In genomic region chr15:66649235-66649984, GRCh38 we compare ENCODE assay signal across 27 cellular contexts. TPM values are rescaled to one million over a fixed set of nuclear protein-coding genes. Genes with fewer than 3 reads are reported as not detected.
DNase-seq lines count a peak whose midpoint lies in the region; ATAC-seq, FAIRE-seq and TF ChIP-seq lines count a peak whose summit lies in the region.
"Had no signal": no experiment of that assay in that cellular context is flagged by ENCODE, and none has a peak within 500 bp of the region (broad histone marks: within the 10 kb centered on the region; RNA-seq: fewer than 3 reads in every experiment).

No MANE protein-coding gene starts in this region.

- H3K4me3 ChIP-seq in HEK293 (ENCODE audit: low read depth, low read length) (no peak overlapping the region), NT2/D1 (ENCODE audit: insufficient read length, low read depth) (no peak overlapping the region), endothelial cell of umbilical vein (replicated peaks in 1 of 3; ENCODE audit: insufficient read depth in 1 of 3, low read depth in 1 of 3, low read length in 3 of 3) (no peak overlapping the region), neuronal stem cell (ENCODE audit: low read length in 2 of 2) (no peak overlapping the region)
- H3K4me3 ChIP-seq: ovary, suprapubic skin had no signal

- H3K9ac ChIP-seq in NT2/D1 (ENCODE audit: insufficient read length, low read depth), result no peak overlapping the region
- H3K9ac ChIP-seq in endothelial cell of umbilical vein (replicated peaks; ENCODE audit: extremely low read depth, insufficient read depth, low read length), result no peak overlapping the region
- H3K9ac ChIP-seq in neuronal stem cell (ENCODE audit: low read depth, low read length, poor library complexity), result no peak overlapping the region

- TF ChIP-seq CTCF in HEK293 (tag by site-specific recombination; IDR thresholded peaks at IDR 0.05) (no peak), endothelial cell of umbilical vein (IDR thresholded peaks at IDR 0.05; ENCODE audit: extremely low read depth in 1 of 2, insufficient read depth in 1 of 2, low read depth in 1 of 2, low read length in 2 of 2) (no peak)

- H3K18ac ChIP-seq in neuronal stem cell (ENCODE audit: low read length), result peak overlapping the region; percentile 48

- no peak overlapping the region for H4K91ac ChIP-seq in neuronal stem cell (ENCODE audit: low read depth, low read length, poor library complexity)

- H3K79me1 ChIP-seq in neuronal stem cell (ENCODE audit: low read depth, low read length), result no peaks in the 10 kb centered on the region

- TF ChIP-seq POLR2A in endothelial cell of umbilical vein (IDR thresholded peaks at IDR 0.05; ENCODE audit: low read depth, low read length), result no peak

- H2BK120ac ChIP-seq in neuronal stem cell (ENCODE audit: low read depth, low read length), result no peak overlapping the region

- H3K9me1 ChIP-seq in endothelial cell of umbilical vein (replicated peaks; ENCODE audit: control insufficient read depth, extremely low read depth, insufficient read depth, low read length), result no peaks in the 10 kb centered on the region

- no peak overlapping the region for H2BK12ac ChIP-seq in neuronal stem cell (ENCODE audit: low read length)

- no peak overlapping the region for H3K14ac ChIP-seq in neuronal stem cell (ENCODE audit: low read length)

- FAIRE-seq in endothelial cell of umbilical vein (lab: Jason Lieb, UNC), result no peak
- FAIRE-seq: GM19239, HTR-8/SVneo, urothelium cell line had no signal

- intact Hi-C loops in endothelial cell of umbilical vein (cut with micrococcal nuclease), result no loop called here

- no peak overlapping the region for H4K8ac ChIP-seq in neuronal stem cell (ENCODE audit: low read depth, low read length)

- H3K9me3 ChIP-seq in HEK293 (ENCODE audit: control insufficient read depth, insufficient read depth, low read depth, low read length) (no peaks in the 10 kb centered on the region), NT2/D1 (ENCODE audit: insufficient read depth, low read length) (no peaks in the 10 kb centered on the region), endothelial cell of umbilical vein (replicated peaks; ENCODE audit: control insufficient read depth, insufficient read depth, low read length) (no peaks in the 10 kb centered on the region), neuronal stem cell (replicated peaks in 1 of 2; ENCODE audit: control insufficient read depth in 2 of 2, insufficient read depth in 1 of 2, low read depth in 1 of 2, low read length in 2 of 2) (no peaks in the 10 kb centered on the region)
- H3K9me3 ChIP-seq: ovary, suprapubic skin had no signal

- H2AFZ ChIP-seq in endothelial cell of umbilical vein (ENCODE audit: low read depth, low read length) (peak overlapping the region; percentile 8), neuronal stem cell (ENCODE audit: low read length) (peak overlapping the region; percentile 82)

- no peak overlapping the region for H3K4me2 ChIP-seq in endothelial cell of umbilical vein (ENCODE audit: insufficient read depth, low read length)
- no peak overlapping the region for H3K4me2 ChIP-seq in neuronal stem cell (ENCODE audit: insufficient read depth, low read length, poor library complexity, severe bottlenecking)

- no TSS peak for BruUV-seq in endothelial cell of umbilical vein (replicated peaks; lab: Mats Ljungman, UMichigan)

- no peak overlapping the region for H2BK15ac ChIP-seq in neuronal stem cell (ENCODE audit: low read length)

- H4K20me1 ChIP-seq in endothelial cell of umbilical vein (replicated peaks; ENCODE audit: control insufficient read depth, extremely low read depth, insufficient read depth, low read length), result no peaks in the 10 kb centered on the region

- ATAC-seq in esophagus mucosa, result no peak
- no peak for ATAC-seq in HG02973 (IDR thresholded peaks at IDR 0.05; ENCODE audit: unreplicated experiment)
- ATAC-seq: HCT116; naive thymus-derived CD8-positive, alpha-beta T cell had no signal

- H3K27me3 ChIP-seq in NT2/D1 (ENCODE audit: insufficient read depth, insufficient read length) (no peaks in the 10 kb centered on the region), endothelial cell of umbilical vein (ENCODE audit: control insufficient read depth in 2 of 2, insufficient read depth in 2 of 2, low read length in 2 of 2) (no peaks in the 10 kb centered on the region), neuronal stem cell (ENCODE audit: control insufficient read depth in 3 of 3, insufficient read depth in 3 of 3, low read depth in 1 of 3, low read length in 3 of 3) (no peaks in the 10 kb centered on the region)
- H3K27me3 ChIP-seq: ovary, suprapubic skin had no signal

- H2BK5ac ChIP-seq in neuronal stem cell (ENCODE audit: low read length), result no peak overlapping the region

- no peaks in the 10 kb centered on the region for H3K79me2 ChIP-seq in endothelial cell of umbilical vein (ENCODE audit: control insufficient read depth, insufficient read depth, low read length)

- dilution Hi-C loops in endothelial cell of umbilical vein (cut with MboI; ENCODE audit: extremely low pct_ligation_motif_present, low sequenced_read_pairs), result no loop called here

- no peak overlapping the region for H3K4ac ChIP-seq in neuronal stem cell (ENCODE audit: low read length)

- H2AK5ac ChIP-seq in neuronal stem cell (ENCODE audit: low read depth, low read length), result no peak overlapping the region

- H3K4me1 ChIP-seq in HEK293 (ENCODE audit: control insufficient read depth, insufficient read depth, low read length) (no peaks in the 10 kb centered on the region; the same call in 1 of the 2 replicates), NT2/D1 (ENCODE audit: insufficient read depth, insufficient read length) (peaks cover 31% of the 10 kb centered on the region), endothelial cell of umbilical vein (ENCODE audit: control insufficient read depth, extremely low read depth, insufficient read depth, low read length) (peaks cover 41% of the 10 kb centered on the region), neuronal stem cell (ENCODE audit: control insufficient read depth in 2 of 2, insufficient read depth in 1 of 2, low read depth in 1 of 2, low read length in 2 of 2) (peaks cover 22 to 33% of the 10 kb centered on the region in 2 donors)

- DNase-seq in NT2/D1 (ENCODE audit: low read depth, low spot score), result peak; percentile 50
- DNase-seq in endothelial cell of umbilical vein (ENCODE audit: low read depth, low spot score), result no peak
- no peak for DNase-seq in neuronal stem cell (ENCODE audit: low spot score)
- DNase-seq in NCI-H345 (lab: John Stamatoyannopoulos, UW), result no peak
- DNase-seq: activated CD4-positive, alpha-beta T cell treated with anti-CD3 and anti-CD28 coated beads, Interleukin-2, amount 10 ng/mL, durations not matched to agents 24 days and 14 days; activated T-cell treated with anti-CD3 and anti-CD28 coated beads, Interleukin-2, amount 50 U/mL, for 48 hours; C1 segment of cervical spinal cord; Calu3; DMS79 treated with DMSO at 0.1 percent for 48 hours; GF-D8; kidney glomerular epithelial cell; midbrain; naive thymus-derived CD8-positive, alpha-beta T cell; NCI-H510A; ovary; stimulated activated CD4-positive, alpha-beta T cell treated with anti-CD3 and anti-CD28 coated beads, Interleukin-15, amount 100 ng/mL, for 24 hours; stimulated activated naive CD4-positive, alpha-beta T cell; T-helper 9 cell; WERI-Rb-1 had no signal

- no peak overlapping the region for H3K23ac ChIP-seq in neuronal stem cell (ENCODE audit: low read depth, low read length, poor library complexity)

- POLR2A ChIA-PET in HEK293 (lab: Yijun Ruan, JAX), result no interaction called here
- POLR2A ChIA-PET in endothelial cell of umbilical vein (lab: Charles Lee), result no interaction called here

- H3K27ac ChIP-seq in HEK293 (ENCODE audit: extremely low read depth, low read depth, low read length) (no peak overlapping the region), endothelial cell of umbilical vein (ENCODE audit: insufficient read depth, low read depth, low read length) (peak overlapping the region; percentile 71), neuronal stem cell (replicated peaks; ENCODE audit: low read length) (no peak overlapping the region)
- H3K27ac ChIP-seq: ovary, suprapubic skin, WERI-Rb-1 had no signal

- WGBS in neuronal stem cell (ENCODE audit: extremely low coverage in 2 of 2, insufficient read length in 2 of 2, insufficient replicate concordance in 1 of 2), 2 donors, result no CpG with 5 or more reads among the region's 9 CpGs

- H3K36me3 ChIP-seq in HEK293 (ENCODE audit: control insufficient read depth in 2 of 2, insufficient read depth in 1 of 2, low read length in 2 of 2) (no peaks in the 10 kb centered on the region), NT2/D1 (ENCODE audit: insufficient read depth, insufficient read length, low read length) (no peaks in the 10 kb centered on the region), endothelial cell of umbilical vein (ENCODE audit: control insufficient read depth in 2 of 2, extremely low read depth in 1 of 2, insufficient read depth in 2 of 2, low read length in 2 of 2) (no peaks in the 10 kb centered on the region), neuronal stem cell (replicated peaks in 1 of 2; ENCODE audit: control insufficient read depth in 2 of 2, insufficient read depth in 2 of 2, low read length in 2 of 2) (no peaks in the 10 kb centered on the region)
- H3K36me3 ChIP-seq: ovary, suprapubic skin, WERI-Rb-1 had no signal

- CTCF ChIA-PET in HEK293 (lab: Yijun Ruan, JAX) (interaction anchor here (1.0 to 1.4 kb wide), 2 partner anchors 47 to 201 kb away, joined by 3 to 5 read pairs; no protein-coding TSS in a partner anchor), endothelial cell of umbilical vein (lab: Charles Lee) (interaction anchor here (1.1 to 4.2 kb wide), 4 partner anchors 16 to 49 kb away, joined by 3 to 35 read pairs (median 6); no protein-coding TSS in a partner anchor)

TF ChIP-seq in HEK293, 187 proteins besides CTCF, POLR2A, EP300 and RAD21:
- no peak for TF ChIP-seq TRIM28 (IDR thresholded peaks at IDR 0.05; ENCODE audit: borderline replicate concordance, low read length)
- peak; percentile 58 for TF ChIP-seq ZNF335 (tag by site-specific recombination; conservative IDR thresholded peaks at IDR 0.05)

TF ChIP-seq in endothelial cell of umbilical vein, 7 proteins besides CTCF, POLR2A, EP300 and RAD21 (continues in another document):
- TF ChIP-seq FOS (IDR thresholded peaks at IDR 0.05; ENCODE audit: borderline replicate concordance, insufficient read depth, low read length), result no peak
- no peak for TF ChIP-seq GATA2 (IDR thresholded peaks at IDR 0.05; ENCODE audit: insufficient read depth, insufficient read length, low read depth, low read length)
- TF ChIP-seq POLR2AphosphoS5 (IDR thresholded peaks at IDR 0.05; ENCODE audit: insufficient read depth, low read depth, low read length), result no peak

RNA-seq across cellular contexts. Expression of gene SMAD6, which starts 52.6 kb away (rescaled TPM):
- total RNA-seq in endothelial cell of umbilical vein (12.4 and 12.5 TPM in 2 replicates), esophagus mucosa (1.2 TPM)
- polyA plus RNA-seq in endothelial cell of umbilical vein, result 7.3 and 8.8 TPM in 2 replicates
- polyA plus RNA-seq in endothelial cell of umbilical vein (2011; cell fraction: cytosol; rRNA removed), result 3.5 and 4.0 TPM in 2 replicates
- 22.2 and 24.2 TPM in 2 replicates for polyA plus RNA-seq in endothelial cell of umbilical vein (2011; cell fraction: nucleus; rRNA removed)
- 5.8 and 11.3 TPM in 2 replicates for polyA plus RNA-seq in endothelial cell of umbilical vein (2012)
- polyA minus RNA-seq in endothelial cell of umbilical vein, result 28.0 and 29.7 TPM in 2 replicates
- 45.7 TPM for polyA minus RNA-seq in endothelial cell of umbilical vein (2011; cell fraction: cytosol; rRNA and poly(A)+ RNA removed)
- polyA minus RNA-seq in endothelial cell of umbilical vein (2011; cell fraction: nucleus; rRNA and poly(A)+ RNA removed), result 22.4 and 35.7 TPM in 2 replicates
- polyA plus RNA-seq in neuronal stem cell (2013, experiment 1 of 2), result 0.98 TPM
- 1.0 TPM for polyA plus RNA-seq in neuronal stem cell (2013, experiment 2 of 2)
- polyA plus RNA-seq: naive thymus-derived CD8-positive, alpha-beta T cell had no signal
